Comparison of ENCODE assay signal across 1 cellular context in genomic region chr9:137129456-137130175, GRCh38.
TF ChIP-seq lines count a peak whose summit lies in the region.

No MANE protein-coding gene starts in this region.

TF ChIP-seq in K562, 482 proteins besides CTCF, POLR2A, EP300 and RAD21 (continued from another document and continues in another):
- TF ChIP-seq AFF1 (IDR thresholded peaks at IDR 0.05; ENCODE audit: low read depth in 1 of 2, partially characterized antibody in 2 of 2) = no peak
- TF ChIP-seq BRCA1 (IDR thresholded peaks at IDR 0.05) = no peak
- no peak for TF ChIP-seq BRCA1 (CRISPR knock-in tag; IDR thresholded peaks at IDR 0.05)
- no peak; a peak in 2 of 4 replicates for TF ChIP-seq HDAC1 (IDR thresholded peaks at IDR 0.05)
- TF ChIP-seq U2AF2 (optimal IDR thresholded peaks at IDR 0.05; ENCODE audit: low read depth, low read length) = no peak
- peak; percentile 98 for TF ChIP-seq NRF1 (conservative IDR thresholded peaks at IDR 0.05 in 1 of 2, IDR thresholded peaks at IDR 0.05 in 1 of 2)
- TF ChIP-seq KLF13 (tag; IDR thresholded peaks at IDR 0.05; ENCODE audit: borderline replicate concordance, low read depth) = no peak
- no peak for TF ChIP-seq ZNF707 (CRISPR knock-in tag; conservative IDR thresholded peaks at IDR 0.05)
- no peak for TF ChIP-seq CREB3L1 (IDR thresholded peaks at IDR 0.05; ENCODE audit: borderline replicate concordance, low read depth)
- TF ChIP-seq EWSR1 (IDR thresholded peaks at IDR 0.05; ENCODE audit: borderline replicate concordance, low read depth, partially characterized antibody) = no peak
- TF ChIP-seq ZNF174 (CRISPR knock-in tag; IDR thresholded peaks at IDR 0.05) = no peak
- no peak for TF ChIP-seq ZC3H8 (IDR thresholded peaks at IDR 0.05)
- peak; percentile 64 for TF ChIP-seq EGR1 (conservative IDR thresholded peaks at IDR 0.05)
- no peak for TF ChIP-seq ZNF551 (CRISPR knock-in tag; IDR thresholded peaks at IDR 0.05)
- peak; percentile 57 for TF ChIP-seq KDM5B (IDR thresholded peaks at IDR 0.05; ENCODE audit: insufficient replicate concordance, low read depth, low read length)
- no peak for TF ChIP-seq CREB5 (CRISPR knock-in tag; IDR thresholded peaks at IDR 0.05)
- no peak for TF ChIP-seq BCLAF1 (IDR thresholded peaks at IDR 0.05; ENCODE audit: borderline replicate concordance in 1 of 2, control insufficient read depth in 1 of 2, low read depth in 2 of 2, low read length in 1 of 2)
- no peak for TF ChIP-seq PTTG1 (tag; IDR thresholded peaks at IDR 0.05; ENCODE audit: low read depth)
- TF ChIP-seq ZNF347 (CRISPR knock-in tag; IDR thresholded peaks at IDR 0.05; ENCODE audit: low read depth) = no peak
- no peak for TF ChIP-seq SPI1 (IDR thresholded peaks at IDR 0.05; ENCODE audit: borderline replicate concordance, low read depth, low read length)
- peak; percentile 61; the same call in 1 of the 2 replicates for TF ChIP-seq MBD2 (IDR thresholded peaks at IDR 0.05; ENCODE audit: borderline replicate concordance, low read depth)
- no peak for TF ChIP-seq ATF3 (IDR thresholded peaks at IDR 0.05)
- TF ChIP-seq ATF3 (CRISPR knock-in tag; conservative IDR thresholded peaks at IDR 0.05) = no peak
- TF ChIP-seq RBFOX2 (IDR thresholded peaks at IDR 0.05; ENCODE audit: low read depth, low read length) = peak; percentile 90
- peak; percentile 94 for TF ChIP-seq MYC (IDR thresholded peaks at IDR 0.05; ENCODE audit: low read depth, low read length)
- TF ChIP-seq MYC (CRISPR knock-in tag; IDR thresholded peaks at IDR 0.05; ENCODE audit: borderline replicate concordance, low read depth) = peak; percentile 53; the same call in 1 of the 2 replicates
- no peak for TF ChIP-seq POLR2H (tag; IDR thresholded peaks at IDR 0.05; ENCODE audit: low read depth)
- peak; percentile 57; the same call in 1 of the 2 replicates for TF ChIP-seq HNRNPL (IDR thresholded peaks at IDR 0.05; ENCODE audit: low read depth, low read length)
- no peak for TF ChIP-seq MBD1 (CRISPR knock-in tag; IDR thresholded peaks at IDR 0.05)
- no peak for TF ChIP-seq ILK (tag; IDR thresholded peaks at IDR 0.05; ENCODE audit: borderline replicate concordance, low read depth)
- TF ChIP-seq TAF7 (tag; IDR thresholded peaks at IDR 0.05) = peak; percentile 70
- peak; percentile 87 for TF ChIP-seq CREM (IDR thresholded peaks at IDR 0.05; ENCODE audit: low read depth)
- TF ChIP-seq SRSF7 (optimal IDR thresholded peaks at IDR 0.05; ENCODE audit: low read depth, low read length) = no peak
- no peak for TF ChIP-seq SMARCE1 (IDR thresholded peaks at IDR 0.05)
- TF ChIP-seq ZBTB2 (IDR thresholded peaks at IDR 0.05) = peak; percentile 97
- TF ChIP-seq GABPB1 (CRISPR knock-in tag; IDR thresholded peaks at IDR 0.05) = peak; percentile 75
- no peak for TF ChIP-seq ATF6 (CRISPR knock-in tag; IDR thresholded peaks at IDR 0.05)
- TF ChIP-seq RERE (CRISPR knock-in tag; IDR thresholded peaks at IDR 0.05; ENCODE audit: borderline replicate concordance) = no peak
- peak; percentile 15; the same call in 1 of the 2 replicates for TF ChIP-seq DPF2 (IDR thresholded peaks at IDR 0.05)
- TF ChIP-seq ZNF830 (CRISPR knock-in tag; IDR thresholded peaks at IDR 0.05) = no peak; the same call in none of the 2 replicates
- TF ChIP-seq NCOA4 (IDR thresholded peaks at IDR 0.05; ENCODE audit: partially characterized antibody) = no peak
